Comparison of ENCODE assay signal across 1 cellular context in the genomic region with DNA sequence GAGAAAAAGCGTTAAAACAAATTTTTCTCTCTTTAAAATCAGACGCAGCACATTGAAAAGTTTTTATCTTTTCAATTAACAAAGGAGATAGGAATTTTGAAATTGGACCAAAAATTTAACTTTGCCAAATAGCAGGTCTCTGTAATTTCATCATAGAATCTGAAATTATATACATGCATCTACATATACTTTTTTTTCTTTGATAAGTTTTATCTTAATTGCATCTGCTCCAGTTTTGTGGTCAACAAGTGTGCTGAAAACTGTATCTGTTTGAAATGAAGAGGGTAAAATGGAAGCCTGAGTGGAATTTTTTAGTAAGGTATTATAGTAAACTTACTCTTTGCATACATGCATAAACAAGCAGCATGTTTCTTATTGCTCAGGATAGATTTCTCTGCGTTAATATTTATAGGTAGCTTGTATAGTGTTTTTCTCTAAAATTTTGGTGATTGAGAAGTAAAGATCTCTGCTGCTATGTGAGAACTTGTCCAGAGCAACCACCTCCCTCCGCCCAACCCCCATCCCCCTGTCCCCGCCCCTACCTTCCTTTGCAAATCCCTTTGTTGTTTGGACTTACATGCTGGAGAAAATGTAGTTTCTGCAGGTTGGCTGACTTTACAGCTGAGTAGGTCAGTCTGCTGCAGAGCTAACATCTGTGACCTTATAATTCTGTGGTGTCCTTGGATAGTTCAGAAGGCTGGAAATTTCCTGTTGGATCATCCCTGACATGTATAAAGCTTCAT.
TF ChIP-seq lines count a peak whose summit lies in the region.

No MANE protein-coding gene starts in this region.

TF ChIP-seq in WTC11, 78 proteins besides CTCF, POLR2A, EP300 and RAD21:
- TF ChIP-seq JUN (CRISPR knock-in tag; IDR thresholded peaks at IDR 0.05) (no peak), NR3C1 (CRISPR knock-in tag; conservative IDR thresholded peaks at IDR 0.05; ENCODE audit: low read depth) (no peak), ZNF416 (CRISPR knock-in tag; IDR thresholded peaks at IDR 0.05) (no peak), EMX1 (CRISPR knock-in tag; IDR thresholded peaks at IDR 0.05) (no peak), ZNF423 (CRISPR knock-in tag; IDR thresholded peaks at IDR 0.05) (no peak), ATF3 (CRISPR knock-in tag; conservative IDR thresholded peaks at IDR 0.05) (no peak)
- TF ChIP-seq, protein P1, sequence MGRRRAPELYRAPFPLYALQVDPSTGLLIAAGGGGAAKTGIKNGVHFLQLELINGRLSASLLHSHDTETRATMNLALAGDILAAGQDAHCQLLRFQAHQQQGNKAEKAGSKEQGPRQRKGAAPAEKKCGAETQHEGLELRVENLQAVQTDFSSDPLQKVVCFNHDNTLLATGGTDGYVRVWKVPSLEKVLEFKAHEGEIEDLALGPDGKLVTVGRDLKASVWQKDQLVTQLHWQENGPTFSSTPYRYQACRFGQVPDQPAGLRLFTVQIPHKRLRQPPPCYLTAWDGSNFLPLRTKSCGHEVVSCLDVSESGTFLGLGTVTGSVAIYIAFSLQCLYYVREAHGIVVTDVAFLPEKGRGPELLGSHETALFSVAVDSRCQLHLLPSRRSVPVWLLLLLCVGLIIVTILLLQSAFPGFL (CRISPR knock-in tag; IDR thresholded peaks at IDR 0.05; ENCODE audit: borderline replicate concordance), result no peak
